In genomic region chr14:106044949-106045596, GRCh38 we compare ENCODE assay signal across 8 cellular contexts.
DNase-seq lines count a peak whose midpoint lies in the region; ATAC-seq and TF ChIP-seq lines count a peak whose summit lies in the region.

No MANE protein-coding gene starts in this region.

- H3K27me3 Mint-ChIP-seq in activated T-cell treated with anti-CD3 and anti-CD28 coated beads, Interleukin-2, amount 50 U/mL, for 24 hours = peaks cover 13% of the 10 kb centered on the region

- no peak for TF ChIP-seq EP300 in stomach (IDR thresholded peaks at IDR 0.05)

- TF ChIP-seq RAD21 in liver (IDR thresholded peaks at IDR 0.05) = no peak

- 56% methylated on average over 9 of the region's 9 CpGs for WGBS in liver
- WGBS in stomach, 5 donors = 51 to 62% (median 57%) methylated on average over 9 of the region's 9 CpGs

- H3K9ac ChIP-seq in OCI-LY3 (ENCODE audit: low read length) (peak overlapping the region; percentile 43), liver (ENCODE audit: low read depth in 1 of 2, low read length in 2 of 2) (no peak overlapping the region)

- peaks cover 7% of the 10 kb centered on the region for H3K4me1 Mint-ChIP-seq in activated T-cell treated with anti-CD3 and anti-CD28 coated beads, Interleukin-2, amount 50 U/mL, for 24 hours (ENCODE audit: low read depth)

- intact Hi-C loops in stomach (cut with DNase I; ENCODE audit: low total_unique reads) = no loop called here

- H3K27me3 ChIP-seq in OCI-LY3 (ENCODE audit: low read depth, low read length) (peaks cover 8% of the 10 kb centered on the region), liver (ENCODE audit: control insufficient read depth in 4 of 4, insufficient read depth in 4 of 4, low read length in 3 of 4) (peaks cover 0 to 10% (median 0%) of the 10 kb centered on the region in 4 donors), stomach (peaks cover 0 to 19% (median 3%) of the 10 kb centered on the region in 3 donors)

- TF ChIP-seq POLR2A in stomach (IDR thresholded peaks at IDR 0.05) = no peak

- no peaks in the 10 kb centered on the region for H3K79me2 ChIP-seq in OCI-LY3 (ENCODE audit: low read length)

- H3K27ac Mint-ChIP-seq in activated T-cell treated with anti-CD3 and anti-CD28 coated beads, Interleukin-2, amount 50 U/mL, for 24 hours = peak overlapping the region; percentile 51

- peak; percentile 94 for ATAC-seq in GM19438 (IDR thresholded peaks at IDR 0.05; ENCODE audit: low read depth, unreplicated experiment)

- peak overlapping the region; percentile 95 for H2AFZ ChIP-seq in OCI-LY3 (ENCODE audit: low read depth, low read length)

- TF ChIP-seq CTCF in AG10803 (conservative IDR thresholded peaks at IDR 0.05; ENCODE audit: low read length) (peak; percentile 21), OCI-LY3 (IDR thresholded peaks at IDR 0.05; ENCODE audit: low read depth, low read length) (peak; percentile 96), liver (IDR thresholded peaks at IDR 0.05; ENCODE audit: low read depth, low read length, missing input control) (peak; percentile 41), stomach (IDR thresholded peaks at IDR 0.05) (peak in 4 of 7 experiments; percentile 14 to 33 (median 26))

- no peaks in the 10 kb centered on the region for H3K36me3 ChIP-seq in OCI-LY3 (replicated peaks; ENCODE audit: low read depth, low read length)
- H3K36me3 ChIP-seq in liver (ENCODE audit: control insufficient read depth in 4 of 4, insufficient read depth in 3 of 4, low read depth in 1 of 4, low read length in 3 of 4) = no peaks in the 10 kb centered on the region
- no peaks in the 10 kb centered on the region for H3K36me3 ChIP-seq in stomach

- H3K4me2 ChIP-seq in OCI-LY3 (ENCODE audit: low read length) = peak overlapping the region; percentile 80

- no peaks in the 10 kb centered on the region for H3K9me3 Mint-ChIP-seq in activated T-cell treated with anti-CD3 and anti-CD28 coated beads, Interleukin-2, amount 50 U/mL, for 24 hours

- no peaks in the 10 kb centered on the region for H4K20me1 ChIP-seq in OCI-LY3 (ENCODE audit: insufficient read depth, low read length)

- no peak overlapping the region for H3K4me3 Mint-ChIP-seq in activated T-cell treated with anti-CD3 and anti-CD28 coated beads, Interleukin-2, amount 50 U/mL, for 24 hours

- H3K4me3 ChIP-seq in AG10803 (ENCODE audit: low read length) = no peak overlapping the region
- H3K4me3 ChIP-seq in OCI-LY3 (ENCODE audit: low read length) = peak overlapping the region; percentile 71
- H3K4me3 ChIP-seq in liver (ENCODE audit: low read depth in 1 of 3, low read length in 3 of 3) = no peak overlapping the region
- H3K4me3 ChIP-seq in stomach = no peak overlapping the region

- H3K36me3 Mint-ChIP-seq in activated T-cell treated with anti-CD3 and anti-CD28 coated beads, Interleukin-2, amount 50 U/mL, for 24 hours (ENCODE audit: low read depth) = no peaks in the 10 kb centered on the region

- H3K27ac ChIP-seq in OCI-LY3 (ENCODE audit: low read length) (no peak overlapping the region), liver (ENCODE audit: low read depth in 1 of 2, low read length in 2 of 2) (no peak overlapping the region), stomach (no peak overlapping the region)

- peak; percentile 7 for DNase-seq in AG10803 (ENCODE audit: low read depth)
- peak; percentile 87 for DNase-seq in activated T-cell treated with anti-CD3 and anti-CD28 coated beads, Interleukin-2, amount 50 U/mL, for 24 hours
- DNase-seq in stomach = peak; percentile 60
- no peak for DNase-seq in middle frontal gyrus (ENCODE audit: extremely low spot score, low spot score)
- DNase-seq in NCI-H2196 (lab: John Stamatoyannopoulos, UW; ENCODE audit: unreplicated experiment) = no peak

- H3K4me1 ChIP-seq in OCI-LY3 (ENCODE audit: low read length) (peaks cover 9% of the 10 kb centered on the region), liver (ENCODE audit: control insufficient read depth in 4 of 4, insufficient read depth in 4 of 4, low read length in 3 of 4) (no peaks in the 10 kb centered on the region), stomach (no peaks in the 10 kb centered on the region)

- H3K9me3 ChIP-seq in OCI-LY3 (ENCODE audit: insufficient read depth, low read length) (no peaks in the 10 kb centered on the region), liver (ENCODE audit: control insufficient read depth in 4 of 4, low read length in 3 of 4) (no peaks in the 10 kb centered on the region), stomach (no peaks in the 10 kb centered on the region)

TF ChIP-seq in liver, 16 proteins besides CTCF, POLR2A, EP300 and RAD21:
- no peak for TF ChIP-seq NR2F2 (IDR thresholded peaks at IDR 0.05)
- TF ChIP-seq EGR1 (IDR thresholded peaks at IDR 0.05; ENCODE audit: low read depth in 2 of 2) = no peak
- no peak for TF ChIP-seq TAF1 (conservative IDR thresholded peaks at IDR 0.05)
- no peak for TF ChIP-seq HNF4G (IDR thresholded peaks at IDR 0.05)
- TF ChIP-seq GABPA (IDR thresholded peaks at IDR 0.05 in 1 of 2, conservative IDR thresholded peaks at IDR 0.05 in 1 of 2) = no peak
- no peak for TF ChIP-seq ZBTB33 (IDR thresholded peaks at IDR 0.05)
- TF ChIP-seq RXRA (IDR thresholded peaks at IDR 0.05) = no peak
- TF ChIP-seq SP1 (IDR thresholded peaks at IDR 0.05) = no peak
- TF ChIP-seq JUND (IDR thresholded peaks at IDR 0.05) = no peak
- no peak for TF ChIP-seq YY1 (IDR thresholded peaks at IDR 0.05)
- TF ChIP-seq ATF3 (IDR thresholded peaks at IDR 0.05) = no peak
- no peak for TF ChIP-seq HNF4A (conservative IDR thresholded peaks at IDR 0.05)
- TF ChIP-seq FOXA2 (IDR thresholded peaks at IDR 0.05) = no peak
- no peak for TF ChIP-seq REST (IDR thresholded peaks at IDR 0.05)
- no peak for TF ChIP-seq FOXA1 (IDR thresholded peaks at IDR 0.05)
- TF ChIP-seq MAX (IDR thresholded peaks at IDR 0.05) = no peak
TF ChIP-seq in liver: peak in this region for 0.

Comparison
In these comparisons a context has a peak if more than half of its experiments do, and no peak if none do; other contexts are left out.
1. DNase-seq: peak in AG10803 (single experiment), activated T-cell treated with anti-CD3 and anti-CD28 coated beads, Interleukin-2, amount 50 U/mL, for 24 hours (single experiment) and stomach (single experiment); none in middle frontal gyrus (single experiment) and NCI-H2196 (single experiment).
2. CTCF ChIP-seq: peak in every context shown above with its lines; median percentile 96 in OCI-LY3; 41 in liver; 26 in stomach; 21 in AG10803.